Comparison of ENCODE assay signal across 8 cellular contexts in the genomic region with DNA sequence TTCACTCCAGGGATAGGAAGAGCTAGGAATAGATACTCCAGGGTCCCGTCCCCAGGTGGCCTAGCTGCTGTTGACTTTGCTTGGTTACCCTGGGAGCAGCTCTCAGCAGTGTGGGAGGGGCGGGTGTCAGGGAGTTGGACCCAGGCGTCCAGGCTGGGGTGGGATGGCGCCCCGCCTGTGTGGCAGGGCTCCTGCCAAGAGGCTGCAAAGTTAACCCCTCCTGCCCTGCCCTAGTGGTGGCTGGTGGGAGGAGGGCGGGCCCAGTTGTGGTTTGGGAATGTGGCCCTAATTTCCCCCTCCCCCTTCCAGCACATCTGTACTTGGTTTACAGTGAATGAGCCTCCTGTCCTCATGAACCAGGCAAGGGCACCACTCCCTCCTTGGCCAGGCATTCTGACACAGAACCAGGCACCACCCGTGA. TPM values are rescaled to one million over a fixed set of nuclear protein-coding genes. Genes with fewer than 3 reads are reported as not detected.
DNase-seq lines count a peak whose midpoint lies in the region; ATAC-seq, FAIRE-seq and TF ChIP-seq lines count a peak whose summit lies in the region.
"Had no signal": no experiment of that assay in that cellular context is flagged by ENCODE, and none has a peak within 500 bp of the region (broad histone marks: within the 10 kb centered on the region; RNA-seq: fewer than 3 reads in every experiment).

No MANE protein-coding gene starts in this region.

- no peak overlapping the region for H3K27ac Mint-ChIP-seq in activated naive CD8-positive, alpha-beta T cell
- H3K27ac Mint-ChIP-seq in immature natural killer cell = peak overlapping the region in 4 of 6 donors; percentile 29 to 92 (median 77)

- no peaks in the 10 kb centered on the region for H3K9me3 Mint-ChIP-seq in activated naive CD8-positive, alpha-beta T cell (ENCODE audit: low read depth)
- no peaks in the 10 kb centered on the region for H3K9me3 Mint-ChIP-seq in immature natural killer cell

- FAIRE-seq in small intestine (lab: Jason Lieb, UNC) = no peak

- RAD21 ChIA-PET in HCT116 (lab: Charles Lee; ENCODE audit: low non-redundant PET in 1 of 2, low total read pairs in 2 of 2, uncharacterized antibody in 2 of 2, unreplicated experiment in 2 of 2) = no interaction called here

- H3K27ac ChIP-seq in HCT116 (ENCODE audit: low read depth, low read length) (peak overlapping the region; percentile 77; the same call in 1 of the 2 replicates), stomach (peak overlapping the region in 3 of 5 donors; percentile 78 to 90 (median 89)), small intestine (ENCODE audit: low read depth in 1 of 2, low read length in 1 of 2) (no peak overlapping the region)

- TF ChIP-seq CTCF in HCT116 (IDR thresholded peaks at IDR 0.05 in 2 of 3, conservative IDR thresholded peaks at IDR 0.05 in 1 of 3; ENCODE audit: borderline replicate concordance in 1 of 3, insufficient read depth in 1 of 3, low read depth in 2 of 3, low read length in 2 of 3) = no peak
- no peak for TF ChIP-seq CTCF in stomach (IDR thresholded peaks at IDR 0.05)

- H3K79me2 ChIP-seq in HCT116 (ENCODE audit: insufficient read depth, low read length) = no peaks in the 10 kb centered on the region; the same call in 1 of the 2 replicates

- H3K4me2 ChIP-seq in HCT116 (ENCODE audit: low read length) = peak overlapping the region; percentile 90

- H4K20me1 ChIP-seq in HCT116 (ENCODE audit: insufficient read depth) = no peaks in the 10 kb centered on the region

- no peaks in the 10 kb centered on the region for H3K9me2 ChIP-seq in HCT116 (ENCODE audit: insufficient read depth)

- H3K9ac ChIP-seq in HCT116 (ENCODE audit: low read length) = peak overlapping the region; percentile 55

- no peak for ATAC-seq in HCT116

- no peaks in the 10 kb centered on the region for H3K36me3 Mint-ChIP-seq in activated naive CD8-positive, alpha-beta T cell
- no peaks in the 10 kb centered on the region for H3K36me3 Mint-ChIP-seq in immature natural killer cell

- no peaks in the 10 kb centered on the region for H3K36me3 ChIP-seq in HCT116 (ENCODE audit: control insufficient read depth in 1 of 2, insufficient read depth in 2 of 2, low read length in 2 of 2)
- no peaks in the 10 kb centered on the region for H3K36me3 ChIP-seq in stomach
- no peaks in the 10 kb centered on the region for H3K36me3 ChIP-seq in small intestine (ENCODE audit: control insufficient read depth in 2 of 2, insufficient read depth in 2 of 2, low read length in 2 of 2)

- H3K4me1 Mint-ChIP-seq in activated naive CD8-positive, alpha-beta T cell (ENCODE audit: low read depth) = peaks cover 66% of the 10 kb centered on the region
- H3K4me1 Mint-ChIP-seq in immature natural killer cell = peaks cover 41 to 48% of the 10 kb centered on the region in 2 donors

- no peak for TF ChIP-seq RAD21 in HCT116 (IDR thresholded peaks at IDR 0.05; ENCODE audit: low read depth)

- H3K27me3 ChIP-seq in HCT116 (ENCODE audit: insufficient read depth, low read length) = no peaks in the 10 kb centered on the region
- peaks cover 0 to 12% (median 0%) of the 10 kb centered on the region in 3 donors for H3K27me3 ChIP-seq in stomach
- no peaks in the 10 kb centered on the region for H3K27me3 ChIP-seq in small intestine (ENCODE audit: control insufficient read depth in 2 of 2, insufficient read depth in 2 of 2, low read length in 2 of 2)

- H3K4me1 ChIP-seq in HCT116 (ENCODE audit: control insufficient read depth in 1 of 2, insufficient read depth in 2 of 2, low read length in 2 of 2) (peaks cover 54 to 76% of the 10 kb centered on the region in 2 experiments), stomach (peaks cover 28 to 59% (median 50%) of the 10 kb centered on the region in 4 donors), small intestine (ENCODE audit: control insufficient read depth in 2 of 2, insufficient read depth in 1 of 2, low read depth in 1 of 2, low read length in 1 of 2) (no peaks in the 10 kb centered on the region)

- no peaks in the 10 kb centered on the region for H3K27me3 Mint-ChIP-seq in activated naive CD8-positive, alpha-beta T cell
- peaks cover 2 to 12% (median 4%) of the 10 kb centered on the region in 3 donors for H3K27me3 Mint-ChIP-seq in immature natural killer cell (ENCODE audit: low read depth in 3 of 3)

- H3K4me3 ChIP-seq in HCT116 (replicated peaks in 1 of 2; ENCODE audit: low read depth in 1 of 2, low read length in 2 of 2) (peak overlapping the region in 1 of 2 experiments; percentile 58; a peak in 1 of 4 replicates), stomach (peak overlapping the region in 1 of 4 donors; percentile 68), small intestine (ENCODE audit: low read depth in 1 of 2, low read length in 2 of 2) (no peak overlapping the region)

- peak overlapping the region; percentile 30 for H3K4me3 Mint-ChIP-seq in activated naive CD8-positive, alpha-beta T cell
- H3K4me3 Mint-ChIP-seq in immature natural killer cell = peak overlapping the region in 4 of 5 donors; percentile 36 to 89 (median 78)

- POLR2A ChIA-PET in HCT116 (lab: Charles Lee) = no interaction called here

- H3K9me3 ChIP-seq in HCT116 (ENCODE audit: control insufficient read depth in 1 of 2, insufficient read depth in 1 of 2, low read depth in 1 of 2, low read length in 2 of 2) (no peaks in the 10 kb centered on the region), stomach (no peaks in the 10 kb centered on the region), small intestine (ENCODE audit: control insufficient read depth, low read depth) (no peaks in the 10 kb centered on the region)

- TF ChIP-seq POLR2A in HCT116 (IDR thresholded peaks at IDR 0.05; ENCODE audit: borderline replicate concordance, extremely low read depth, insufficient read depth, insufficient read length) = no peak
- no peak for TF ChIP-seq POLR2A in stomach (IDR thresholded peaks at IDR 0.05)

- intact Hi-C loops in HCT116 (cut with micrococcal nuclease) = loop anchor here (2.0 kb wide), 1 partner anchor 19 kb away; a partner anchor contains a TSS
- intact Hi-C loops in stomach (cut with DNase I; ENCODE audit: low total_unique reads) = no loop called here

- CTCF ChIA-PET in HCT116 (lab: Charles Lee) = interaction anchor here (1.4 kb wide), 1 partner anchor 20 kb away, joined by 5 read pairs; no protein-coding TSS in a partner anchor

- 21 to 39% (median 30%) methylated on average over 6 to 7 of the region's 7 CpGs for WGBS in stomach, 5 donors
- WGBS in small intestine, 3 donors = 27 to 41% (median 40%) methylated on average over 7 of the region's 7 CpGs

- TF ChIP-seq EP300 in stomach (IDR thresholded peaks at IDR 0.05) = no peak

- DNase-seq in HCT116 (ENCODE audit: low read depth, low spot score) (no peak), immature natural killer cell (no peak), stomach (no peak), small intestine (no peak), retina (no peak), DMS114 treated with DMSO at 0.1 percent for 48 hours (lab: John Stamatoyannopoulos, UW; ENCODE audit: unreplicated experiment) (no peak)
- DNase-seq: SIG-M5 had no signal

- H2AFZ ChIP-seq in HCT116 (ENCODE audit: low read depth, low read length, poor library complexity, severe bottlenecking) = peak overlapping the region; percentile 26

- no TSS peak for BruUV-seq in HCT116 (replicated peaks; lab: Mats Ljungman, UMichigan)

TF ChIP-seq in HCT116, 20 proteins besides CTCF, POLR2A, EP300 and RAD21:
- TF ChIP-seq, protein P1, sequence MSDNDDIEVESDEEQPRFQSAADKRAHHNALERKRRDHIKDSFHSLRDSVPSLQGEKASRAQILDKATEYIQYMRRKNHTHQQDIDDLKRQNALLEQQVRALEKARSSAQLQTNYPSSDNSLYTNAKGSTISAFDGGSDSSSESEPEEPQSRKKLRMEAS (IDR thresholded peaks at IDR 0.05) = no peak
- TF ChIP-seq JUND (IDR thresholded peaks at IDR 0.05) (no peak), EGR1 (IDR thresholded peaks at IDR 0.05; ENCODE audit: low read depth) (no peak), CBX3 (IDR thresholded peaks at IDR 0.05; ENCODE audit: low read depth) (no peak)

RNA-seq across cellular contexts. Expression of a gene that starts 1.7 kb away (rescaled TPM):
- total RNA-seq in HCT116 (2021; ENCODE audit: unreplicated experiment) = 68.9 TPM
- polyA plus RNA-seq in HCT116 (2012) = 50.8 and 54.4 TPM in 2 replicates
- polyA plus RNA-seq in immature natural killer cell = 10 to 100 TPM in 1 of 3 donors, 1 to 10 TPM in 2; 2.9 to 10.1 (median 4.7) TPM
- 10 to 100 TPM in 2 of 5 donors, 1 to 10 TPM in 3; 2.0 to 26.5 (median 9.5) TPM for total RNA-seq in stomach
- polyA plus RNA-seq in stomach = 10 to 100 TPM in 1 of 3 donors, 1 to 10 TPM in 2; 4.9 to 37.7 (median 9.6) TPM
- polyA plus RNA-seq in small intestine = 1 to 10 TPM in 1 of 3 donors, under 1 TPM in 1, not detected in 1; 0.54 to 7.1 TPM

RNA-seq across cellular contexts. Expression of a gene that starts 26.6 kb away (rescaled TPM):
- total RNA-seq in HCT116 (2021; ENCODE audit: unreplicated experiment) (1.9 TPM), stomach (10 to 100 TPM in 1 of 5 donors, 1 to 10 TPM in 2, not detected in 2; 4.6 to 29.5 (median 5.7) TPM)
- polyA plus RNA-seq in HCT116 (2012) = 0.33 and 0.47 TPM in 2 replicates
- polyA plus RNA-seq in immature natural killer cell (100 to 1,000 TPM; 289 to 390 (median 389) TPM), stomach (1 to 10 TPM in 2 of 3 donors, under 1 TPM in 1; 0.56 to 3.8 (median 1.7) TPM), small intestine (1 to 10 TPM; 1.8 to 7.3 (median 2.7) TPM)

RNA-seq across cellular contexts. Expression of a gene that starts 34.4 kb away (rescaled TPM):
- total RNA-seq in HCT116 (2021; ENCODE audit: unreplicated experiment) = 50.3 TPM
- 33.9 and 36.7 TPM in 2 replicates for polyA plus RNA-seq in HCT116 (2012)
- under 1 TPM in 1 of 3 donors, not detected in 2; 0.53 TPM for polyA plus RNA-seq in immature natural killer cell
- 10 to 100 TPM in 1 of 5 donors, 1 to 10 TPM in 4; 3.3 to 43.2 (median 6.6) TPM for total RNA-seq in stomach
- polyA plus RNA-seq in stomach = 10 to 100 TPM in 1 of 3 donors, under 1 TPM in 2; 0.15 to 13.1 (median 0.75) TPM
- polyA plus RNA-seq in small intestine = 10 to 100 TPM in 2 of 3 donors, 1 to 10 TPM in 1; 8.0 to 36.7 (median 14.3) TPM

RNA-seq across cellular contexts. Expression of a gene that starts 53.0 kb away (rescaled TPM):
- 20.3 TPM for total RNA-seq in HCT116 (2021; ENCODE audit: unreplicated experiment)
- polyA plus RNA-seq in HCT116 (2012) = 17.4 and 19.4 TPM in 2 replicates
- 1 to 10 TPM in 2 of 3 donors, under 1 TPM in 1; 0.85 to 3.8 (median 2.6) TPM for polyA plus RNA-seq in immature natural killer cell
- total RNA-seq in stomach = 100 to 1,000 TPM in 2 of 5 donors, 10 to 100 TPM in 3; 30.3 to 334 (median 38.9) TPM
- 10 to 100 TPM in 1 of 3 donors, 1 to 10 TPM in 2; 4.6 to 52.6 (median 5.7) TPM for polyA plus RNA-seq in stomach
- polyA plus RNA-seq in small intestine = 10 to 100 TPM; 12.9 to 56.4 (median 20.5) TPM

RNA-seq across cellular contexts. Expression of a gene that starts 53.2 kb away (rescaled TPM):
- total RNA-seq in HCT116 (2021; ENCODE audit: unreplicated experiment) = 49.7 TPM
- 11.8 and 13.2 TPM in 2 replicates for polyA plus RNA-seq in HCT116 (2012)
- polyA plus RNA-seq in immature natural killer cell = 1 to 10 TPM; 2.0 to 5.1 (median 2.6) TPM
- 10 to 100 TPM in 3 of 5 donors, 1 to 10 TPM in 2; 4.1 to 37.5 (median 10.3) TPM for total RNA-seq in stomach
- polyA plus RNA-seq in stomach = 1 to 10 TPM; 4.0 to 4.9 (median 4.1) TPM
- 1 to 10 TPM; 2.9 to 9.3 (median 4.9) TPM for polyA plus RNA-seq in small intestine

Comparison
In these comparisons a context has a peak if more than half of its experiments do, and no peak if none do; other contexts are left out.
1. H3K27ac ChIP-seq: peak in HCT116 (single experiment) and stomach (3 of 5); none in small intestine (0 of 2).
2. RNA of a gene that starts 26.6 kb away (polyA plus RNA-seq): 289 to 390 TPM in immature natural killer cell; 1.8 to 7.3 TPM in small intestine and 0.56 to 3.8 TPM in stomach; every median in the first group is over 10 times any median in the second.